ENCODE assay signal across 8 cellular contexts in genomic region chr3:4633078-4634004, GRCh38.
DNase-seq lines count a peak whose midpoint lies in the region; ATAC-seq, FAIRE-seq and TF ChIP-seq lines count a peak whose summit lies in the region.

No MANE protein-coding gene starts in this region.

- DNase-seq in DMS 273 (lab: John Stamatoyannopoulos, UW; ENCODE audit: unreplicated experiment), result peak; percentile 66
- peak; percentile 46 for DNase-seq in NT2/D1 (ENCODE audit: low read depth, low spot score)
- no peak for DNase-seq in breast epithelium (ENCODE audit: low spot score in 2 of 2)
- no peak for DNase-seq in kidney
- no peak for DNase-seq in thoracic aorta (ENCODE audit: low spot score)
- DNase-seq in NK-92 treated with Interleukin-12 subunit alpha and Interleukin-12 subunit beta, amount 100 ng/mL, for 24 hours (lab: John Stamatoyannopoulos, UW), result no peak

- H3K9ac ChIP-seq in NT2/D1 (ENCODE audit: insufficient read length, low read depth) (no peak overlapping the region), kidney (ENCODE audit: low read length in 2 of 2) (no peak overlapping the region)

- peak; percentile 66 to 82 (median 78) for TF ChIP-seq CTCF in breast epithelium (IDR thresholded peaks at IDR 0.05)
- peak; percentile 79 for TF ChIP-seq CTCF in kidney (IDR thresholded peaks at IDR 0.05; ENCODE audit: borderline replicate concordance, extremely low read depth, insufficient read depth)
- TF ChIP-seq CTCF in thoracic aorta (IDR thresholded peaks at IDR 0.05), result peak; percentile 77

- no peak for FAIRE-seq in kidney (lab: Jason Lieb, UNC)

- H3K4me3 ChIP-seq in NT2/D1 (ENCODE audit: insufficient read length, low read depth) (no peak overlapping the region), breast epithelium (no peak overlapping the region), kidney (ENCODE audit: low read length in 2 of 2) (no peak overlapping the region), thoracic aorta (no peak overlapping the region)

- H3K27me3 ChIP-seq in NT2/D1 (ENCODE audit: insufficient read depth, insufficient read length) (no peaks in the 10 kb centered on the region), breast epithelium (no peaks in the 10 kb centered on the region), thoracic aorta (replicated peaks; ENCODE audit: insufficient read depth) (no peaks in the 10 kb centered on the region)

- H3K4me1 ChIP-seq in NT2/D1 (ENCODE audit: insufficient read depth, insufficient read length), result no peaks in the 10 kb centered on the region
- no peaks in the 10 kb centered on the region for H3K4me1 ChIP-seq in breast epithelium
- H3K4me1 ChIP-seq in kidney (ENCODE audit: control insufficient read depth in 1 of 2, insufficient read depth in 1 of 2, low read depth in 1 of 2, low read length in 2 of 2), result peaks cover 0 to 3% of the 10 kb centered on the region in 2 donors
- peaks cover 0 to 21% of the 10 kb centered on the region in 2 donors for H3K4me1 ChIP-seq in thoracic aorta (ENCODE audit: control insufficient read depth in 1 of 2, low read depth in 2 of 2)

- ATAC-seq in GM19043 (IDR thresholded peaks at IDR 0.05; ENCODE audit: low read depth, unreplicated experiment) (peak; percentile 79), HG03565 (IDR thresholded peaks at IDR 0.05; ENCODE audit: unreplicated experiment) (peak; percentile 52), thoracic aorta (ENCODE audit: insufficient number of reproducible peaks, low FRiP score, low read depth) (peak; percentile 67)

- no peaks in the 10 kb centered on the region for H3K9me3 ChIP-seq in NT2/D1 (ENCODE audit: insufficient read depth, low read length)
- no peaks in the 10 kb centered on the region for H3K9me3 ChIP-seq in breast epithelium
- H3K9me3 ChIP-seq in kidney (ENCODE audit: control insufficient read depth in 1 of 2, low read length in 2 of 2), result no peaks in the 10 kb centered on the region
- no peaks in the 10 kb centered on the region for H3K9me3 ChIP-seq in thoracic aorta

- intact Hi-C loops in breast epithelium (cut with DNase I; ENCODE audit: low total_unique reads) (loop anchor here (5.0 kb wide), 1 partner anchor 281 kb away; no protein-coding TSS in a partner anchor), kidney (cut with DNase I) (loop anchor here (10.0 kb wide), 1 partner anchor 279 kb away; no protein-coding TSS in a partner anchor)

- H3K36me3 ChIP-seq in NT2/D1 (ENCODE audit: insufficient read depth, insufficient read length, low read length) (no peaks in the 10 kb centered on the region), breast epithelium (no peaks in the 10 kb centered on the region), kidney (ENCODE audit: control insufficient read depth in 1 of 2, insufficient read depth in 2 of 2, low read length in 2 of 2) (peaks cover 0 to 2% of the 10 kb centered on the region in 2 donors), thoracic aorta (no peaks in the 10 kb centered on the region)

- H3K27ac ChIP-seq in breast epithelium (no peak overlapping the region), kidney (ENCODE audit: low read depth in 2 of 2, low read length in 2 of 2) (no peak overlapping the region), thoracic aorta (peak overlapping the region in 1 of 2 donors; percentile 39)

- no peak for TF ChIP-seq POLR2A in breast epithelium (IDR thresholded peaks at IDR 0.05)

Comparison
In these comparisons a context has a peak if more than half of its experiments do, and no peak if none do; other contexts are left out.
1. DNase-seq: peak in DMS 273 (single experiment) and NT2/D1 (single experiment); none in breast epithelium (0 of 2), kidney (single experiment), thoracic aorta (single experiment) and NK-92 treated with Interleukin-12 subunit alpha and Interleukin-12 subunit beta, amount 100 ng/mL, for 24 hours (single experiment).
2. Peak in every context shown above with its lines, with median percentiles within 50 percentile points of each other: ATAC-seq and CTCF ChIP-seq.